ENCODE assay signal across 12 cellular contexts in the genomic region with DNA sequence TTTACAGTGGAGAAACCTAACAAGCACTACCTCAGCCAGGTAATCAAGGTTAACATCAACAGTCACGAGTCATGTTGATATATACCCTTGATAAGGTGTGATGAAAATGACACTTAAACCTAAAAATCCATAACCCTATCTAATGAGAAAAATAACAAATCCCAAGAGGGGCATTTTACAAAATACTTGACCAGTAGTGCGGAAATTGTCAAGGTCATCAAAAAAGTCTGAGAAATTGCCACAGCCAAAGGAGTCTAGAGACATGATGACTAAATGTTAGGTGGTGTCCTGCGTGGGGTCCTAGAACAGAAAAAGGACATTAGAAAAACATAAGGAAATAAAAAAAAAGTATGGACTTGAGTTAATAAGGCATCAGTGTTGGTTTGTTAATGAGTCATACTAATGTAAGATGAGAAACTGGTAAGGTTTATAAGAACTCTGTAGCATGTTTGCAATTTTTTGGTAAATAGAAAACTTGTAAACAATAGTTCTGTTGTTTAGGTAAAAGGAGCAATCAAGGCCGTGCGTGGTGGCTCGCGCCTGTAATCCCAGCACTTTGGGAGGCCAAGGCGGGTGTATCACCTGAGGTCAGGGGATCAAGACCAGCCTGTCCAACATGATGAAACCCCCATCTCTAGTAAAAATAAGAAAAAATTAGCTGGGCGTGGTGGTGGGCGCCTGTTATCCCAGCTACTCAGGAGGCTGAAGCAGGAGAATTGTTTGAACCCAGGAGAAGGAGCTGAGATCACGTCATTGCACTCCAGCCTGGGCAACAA. TPM values are rescaled to one million over a fixed set of nuclear protein-coding genes. Genes with fewer than 3 reads are reported as not detected.
DNase-seq lines count a peak whose midpoint lies in the region; ATAC-seq, FAIRE-seq and TF ChIP-seq lines count a peak whose summit lies in the region.
"Had no signal": no experiment of that assay in that cellular context is flagged by ENCODE, and none has a peak within 500 bp of the region (broad histone marks: within the 10 kb centered on the region; RNA-seq: fewer than 3 reads in every experiment).

No MANE protein-coding gene starts in this region.

- no peak for TF ChIP-seq POLR2A in HepG2 (IDR thresholded peaks at IDR 0.05; ENCODE audit: insufficient read depth in 1 of 2, low read depth in 2 of 2, low read length in 2 of 2)
- no peak for TF ChIP-seq POLR2A in right lobe of liver (IDR thresholded peaks at IDR 0.05)

- no peak overlapping the region for H2AFZ ChIP-seq in HepG2 (ENCODE audit: low read length)

- no peaks in the 10 kb centered on the region for H3K9me3 ChIP-seq in HepG2 (ENCODE audit: low read length)
- H3K9me3 ChIP-seq in right lobe of liver = no peaks in the 10 kb centered on the region
- no peaks in the 10 kb centered on the region for H3K9me3 ChIP-seq in endodermal cell (ENCODE audit: control insufficient read depth, low read length)

- no peak overlapping the region for H3K27ac ChIP-seq in HepG2 (ENCODE audit: extremely low read length, insufficient read depth, low read length)
- H3K27ac ChIP-seq in right lobe of liver = no peak overlapping the region
- H3K27ac ChIP-seq in endodermal cell (ENCODE audit: low read depth, low read length) = no peak overlapping the region

- no peak for ATAC-seq in HepG2
- no peak for ATAC-seq in right lobe of liver
- no peak for ATAC-seq in HG03520 (IDR thresholded peaks at IDR 0.05; ENCODE audit: unreplicated experiment)
- no peak for ATAC-seq in left lobe of liver
- ATAC-seq: esophagus mucosa had no signal

- TF ChIP-seq CTCF in HepG2 (CRISPR knock-in tag; IDR thresholded peaks at IDR 0.05) (no peak), right lobe of liver (IDR thresholded peaks at IDR 0.05) (no peak), endodermal cell (conservative IDR thresholded peaks at IDR 0.05) (no peak), D721Med (IDR thresholded peaks at IDR 0.05; ENCODE audit: insufficient read depth, missing control alignments) (no peak)

- H3K4me1 Mint-ChIP-seq in endodermal cell = peaks cover 2% of the 10 kb centered on the region

- H3K4me1 ChIP-seq in HepG2 (ENCODE audit: insufficient read depth, low read length) = peaks cover 23% of the 10 kb centered on the region
- no peaks in the 10 kb centered on the region for H3K4me1 ChIP-seq in right lobe of liver
- no peaks in the 10 kb centered on the region for H3K4me1 ChIP-seq in endodermal cell (ENCODE audit: control insufficient read depth, insufficient read depth, low read length)

- in situ Hi-C loops in HepG2 (cut with HindIII; ENCODE audit: extremely low pct_ligation_motif_present, low pct_unique_long_range_greater_than_20kb) = no loop called here

- no peak overlapping the region for H3K4me3 Mint-ChIP-seq in endodermal cell

- H3K4me2 ChIP-seq in HepG2 (ENCODE audit: low read depth, low read length) = no peak overlapping the region

- 94% methylated on average over 11 of the region's 11 CpGs for WGBS in HepG2 (ENCODE audit: low lambda C conversion rate)
- WGBS in right lobe of liver (ENCODE audit: insufficient coverage, low coverage, low lambda C conversion rate, missing lambda C conversion rate) = 69% methylated on average over 7 of the region's 11 CpGs
- 98 to 100% methylated on average over 1 to 9 of the region's 11 CpGs for WGBS in endodermal cell (ENCODE audit: insufficient coverage in 1 of 2, insufficient read length in 1 of 2), 2 experiments

- peaks cover 44% of the 10 kb centered on the region for H3K9me3 Mint-ChIP-seq in endodermal cell

- H3K36me3 ChIP-seq in HepG2 (replicated peaks in 1 of 2; ENCODE audit: control insufficient read depth in 1 of 2, insufficient read depth in 2 of 2, low read length in 2 of 2) (peaks cover 0 to 4% of the 10 kb centered on the region in 2 experiments; a peak in 2 of 5 replicates), right lobe of liver (peaks cover 0 to 5% (median 1%) of the 10 kb centered on the region in 4 donors), endodermal cell (ENCODE audit: control insufficient read depth, insufficient read depth, low read length) (peaks cover 28% of the 10 kb centered on the region)

- no TSS peak for BruUV-seq in HepG2 (replicated peaks; lab: Mats Ljungman, UMichigan)

- peaks cover 32% of the 10 kb centered on the region for H3K36me3 Mint-ChIP-seq in endodermal cell (ENCODE audit: low read depth)

- DNase-seq in HepG2 (ENCODE audit: low spot score) (no peak), right lobe of liver (no peak), RCC 7860 (ENCODE audit: low spot score) (peak; percentile 6), endodermal cell (no peak), D721Med (ENCODE audit: insufficient read length, low spot score) (no peak), left lobe of liver (ENCODE audit: low spot score) (no peak), NCI-H2171 (lab: John Stamatoyannopoulos, UW) (no peak)
- DNase-seq: activated CD4-positive, alpha-beta T cell treated with anti-CD3 and anti-CD28 coated beads, Interleukin-2, amount 50 U/mL, for 48 hours; COR-L47; SHP77 had no signal

- H3K27me3 ChIP-seq in HepG2 (ENCODE audit: control insufficient read depth in 1 of 2, insufficient read depth in 2 of 2, low read length in 2 of 2) (no peaks in the 10 kb centered on the region; a peak in 1 of 5 replicates), right lobe of liver (peaks cover 0 to 3% of the 10 kb centered on the region in 2 donors), endodermal cell (ENCODE audit: control insufficient read depth, insufficient read depth, low read length, poor library complexity, severe bottlenecking) (no peaks in the 10 kb centered on the region)

- intact Hi-C loops in HepG2 (cut with micrococcal nuclease; ENCODE audit: unreplicated experiment) (loop anchor here (5.0 kb wide), 1 partner anchor 46 kb away; a partner anchor contains a TSS), right lobe of liver (cut with DNase I) (no loop called here)

- H3K27me3 Mint-ChIP-seq in endodermal cell (ENCODE audit: insufficient read depth) = no peaks in the 10 kb centered on the region

- TF ChIP-seq EP300 in HepG2 (IDR thresholded peaks at IDR 0.05; ENCODE audit: low read depth in 2 of 2, low read length in 2 of 2) = no peak
- no peak for TF ChIP-seq EP300 in HepG2 (CRISPR knock-in tag; IDR thresholded peaks at IDR 0.05; ENCODE audit: borderline replicate concordance)

- H3K9ac ChIP-seq in HepG2 (ENCODE audit: insufficient read depth, low read depth, low read length) (no peak overlapping the region), endodermal cell (ENCODE audit: extremely low read depth, low read length, poor library complexity, severe bottlenecking) (no peak overlapping the region)

- POLR2A ChIA-PET in HepG2 (lab: Yijun Ruan, JAX) = interaction anchor here (1.3 kb wide), 1 partner anchor 45 kb away, joined by 4 read pairs; a partner anchor contains a TSS

- H3K79me2 ChIP-seq in HepG2 (ENCODE audit: insufficient read depth, low read length) = peaks cover 18% of the 10 kb centered on the region

- no peaks in the 10 kb centered on the region for H4K20me1 ChIP-seq in HepG2 (ENCODE audit: insufficient read depth, low read length)

- H3K4me3 ChIP-seq in HepG2 (replicated peaks in 1 of 3; ENCODE audit: insufficient read depth in 1 of 3, low read depth in 2 of 3, low read length in 3 of 3) (no peak overlapping the region), right lobe of liver (no peak overlapping the region), endodermal cell (ENCODE audit: low read length) (peak overlapping the region; percentile 29)

- CTCF ChIA-PET in HepG2 (lab: Yijun Ruan, JAX; ENCODE audit: low intra/inter-chr PET ratio, low total read pairs) = no interaction called here

- TF ChIP-seq RAD21 in HepG2 (CRISPR knock-in tag; IDR thresholded peaks at IDR 0.05) = no peak

- H3K27ac Mint-ChIP-seq in endodermal cell = no peak overlapping the region

- FAIRE-seq in HepG2 (lab: Jason Lieb, UNC) = no peak
- FAIRE-seq in RCC 7860 (lab: Jason Lieb, UNC) = no peak
- no peak for FAIRE-seq in D721Med (lab: Jason Lieb, UNC)

RNA-seq across cellular contexts. Expression of a gene that starts 2.9 kb away (rescaled TPM):
- total RNA-seq in HepG2 (2016; rRNA removed; fragmentation: Illumina TruSeq; extraction: Trizol) = 1,152 and 1,356 TPM in 2 replicates
- 1,558 and 1,711 TPM in 2 replicates for total RNA-seq in HepG2 (2016; cell fraction: cytosol; rRNA removed; fragmentation: Illumina TruSeq; extraction: Trizol; ENCODE audit: low read depth)
- 1,145 and 1,463 TPM in 2 replicates for total RNA-seq in HepG2 (2016; cell fraction: insoluble cytoplasmic fraction; rRNA removed; fragmentation: Illumina TruSeq; extraction: Trizol)
- total RNA-seq in HepG2 (2016; cell fraction: membrane; rRNA removed; fragmentation: Illumina TruSeq; extraction: Trizol) = 2,402 and 2,463 TPM in 2 replicates
- total RNA-seq in HepG2 (2016; cell fraction: nucleus; rRNA removed; fragmentation: Illumina TruSeq; extraction: Trizol) = 377 and 446 TPM in 2 replicates
- polyA plus RNA-seq in HepG2 (2011; rRNA removed) = 1,716 and 1,794 TPM in 2 replicates
- polyA plus RNA-seq in HepG2 (2011; cell fraction: cytosol; rRNA removed) = 347 and 1,257 TPM in 2 replicates
- 344 and 453 TPM in 2 replicates for polyA plus RNA-seq in HepG2 (2011; cell fraction: nucleus; rRNA removed)
- 1,782 and 2,753 TPM in 2 replicates for polyA plus RNA-seq in HepG2 (2012)
- polyA plus RNA-seq in HepG2 (2016; cell fraction: cytosol; fragmentation: Illumina TruSeq; extraction: Trizol; ENCODE audit: low read depth) = 2,303 and 2,310 TPM in 2 replicates
- 1,609 and 1,776 TPM in 2 replicates for polyA plus RNA-seq in HepG2 (2016; cell fraction: insoluble cytoplasmic fraction; fragmentation: Illumina TruSeq; extraction: Trizol; ENCODE audit: low read depth)
- polyA plus RNA-seq in HepG2 (2016; cell fraction: membrane; fragmentation: Illumina TruSeq; extraction: Trizol; ENCODE audit: low read depth) = 2,746 and 2,816 TPM in 2 replicates
- 795 and 884 TPM in 2 replicates for polyA plus RNA-seq in HepG2 (2016; cell fraction: nucleus; fragmentation: Illumina TruSeq; extraction: Trizol; ENCODE audit: insufficient read depth, low read depth)
- polyA minus RNA-seq in HepG2 (2011; rRNA and poly(A)+ RNA removed; ENCODE audit: low replicate concordance) = 21.0 and 236 TPM in 2 replicates
- 71.0 and 83.5 TPM in 2 replicates for polyA minus RNA-seq in HepG2 (2011; cell fraction: cytosol; rRNA and poly(A)+ RNA removed)
- polyA minus RNA-seq in HepG2 (2011; cell fraction: nucleus; rRNA and poly(A)+ RNA removed) = 113 and 173 TPM in 2 replicates
- 1,000 to 10,000 TPM in 1 of 6 experiments, 100 to 1,000 TPM in 1, 10 to 100 TPM in 4; 30.5 to 1,059 (median 46.3) TPM for total RNA-seq in right lobe of liver
- total RNA-seq in endodermal cell = 100 to 1,000 TPM; 316 to 385 TPM
- 1,950 TPM for polyA plus RNA-seq in endodermal cell (2013, experiment 1 of 2)
- 1,849 TPM for polyA plus RNA-seq in endodermal cell (2013, experiment 2 of 2)
- 39.4 TPM for total RNA-seq in left lobe of liver

RNA-seq across cellular contexts. Expression of a gene that starts 7.7 kb away (rescaled TPM):
- total RNA-seq in HepG2 (2016; rRNA removed; fragmentation: Illumina TruSeq; extraction: Trizol) = not detected in 2 replicates
- total RNA-seq in HepG2 (2016; cell fraction: cytosol; rRNA removed; fragmentation: Illumina TruSeq; extraction: Trizol; ENCODE audit: low read depth) = not detected in 2 replicates
- not detected in 2 replicates for total RNA-seq in HepG2 (2016; cell fraction: insoluble cytoplasmic fraction; rRNA removed; fragmentation: Illumina TruSeq; extraction: Trizol)
- not detected in 2 replicates for total RNA-seq in HepG2 (2016; cell fraction: membrane; rRNA removed; fragmentation: Illumina TruSeq; extraction: Trizol)
- not detected in 2 replicates for total RNA-seq in HepG2 (2016; cell fraction: nucleus; rRNA removed; fragmentation: Illumina TruSeq; extraction: Trizol)
- not detected in 2 replicates for polyA plus RNA-seq in HepG2 (2011; rRNA removed)
- not detected in 2 replicates for polyA plus RNA-seq in HepG2 (2011; cell fraction: cytosol; rRNA removed)
- polyA plus RNA-seq in HepG2 (2011; cell fraction: nucleus; rRNA removed) = not detected in 2 replicates
- not detected in 2 replicates for polyA plus RNA-seq in HepG2 (2012)
- not detected in 2 replicates for polyA plus RNA-seq in HepG2 (2016; cell fraction: cytosol; fragmentation: Illumina TruSeq; extraction: Trizol; ENCODE audit: low read depth)
- polyA plus RNA-seq in HepG2 (2016; cell fraction: insoluble cytoplasmic fraction; fragmentation: Illumina TruSeq; extraction: Trizol; ENCODE audit: low read depth) = not detected in 2 replicates
- not detected in 2 replicates for polyA plus RNA-seq in HepG2 (2016; cell fraction: membrane; fragmentation: Illumina TruSeq; extraction: Trizol; ENCODE audit: low read depth)
- not detected in 2 replicates for polyA plus RNA-seq in HepG2 (2016; cell fraction: nucleus; fragmentation: Illumina TruSeq; extraction: Trizol; ENCODE audit: insufficient read depth, low read depth)
- polyA minus RNA-seq in HepG2 (2011; rRNA and poly(A)+ RNA removed; ENCODE audit: low replicate concordance) = 0.16 TPM in 1 of 2 replicates, not detected in the other
- polyA minus RNA-seq in HepG2 (2011; cell fraction: cytosol; rRNA and poly(A)+ RNA removed) = not detected in 2 replicates
- polyA minus RNA-seq in HepG2 (2011; cell fraction: nucleus; rRNA and poly(A)+ RNA removed) = not detected in 2 replicates
- 1 to 10 TPM; 1.1 to 4.7 (median 1.8) TPM for total RNA-seq in right lobe of liver
- total RNA-seq in endodermal cell = 1 to 10 TPM; 2.3 to 3.4 TPM
- 0.43 TPM for polyA plus RNA-seq in endodermal cell (2013, experiment 1 of 2)
- polyA plus RNA-seq in endodermal cell (2013, experiment 2 of 2) = 0.33 TPM
- 1.3 TPM for total RNA-seq in left lobe of liver

RNA-seq across cellular contexts. Expression of a gene that starts 14.0 kb away (rescaled TPM):
- total RNA-seq in HepG2 (2016; rRNA removed; fragmentation: Illumina TruSeq; extraction: Trizol) (33.3 and 59.3 TPM in 2 replicates), right lobe of liver (10 to 100 TPM in 4 of 6 experiments, 1 to 10 TPM in 2; 8.1 to 19.0 (median 15.0) TPM), endodermal cell (10 to 100 TPM; 33.2 to 35.9 TPM), left lobe of liver (8.2 TPM)
- 9.1 and 9.3 TPM in 2 replicates for total RNA-seq in HepG2 (2016; cell fraction: cytosol; rRNA removed; fragmentation: Illumina TruSeq; extraction: Trizol; ENCODE audit: low read depth)
- total RNA-seq in HepG2 (2016; cell fraction: insoluble cytoplasmic fraction; rRNA removed; fragmentation: Illumina TruSeq; extraction: Trizol) = 33.2 and 57.0 TPM in 2 replicates
- total RNA-seq in HepG2 (2016; cell fraction: membrane; rRNA removed; fragmentation: Illumina TruSeq; extraction: Trizol) = 13.0 and 15.3 TPM in 2 replicates
- total RNA-seq in HepG2 (2016; cell fraction: nucleus; rRNA removed; fragmentation: Illumina TruSeq; extraction: Trizol) = 55.2 and 67.1 TPM in 2 replicates
- 27.0 and 31.4 TPM in 2 replicates for polyA plus RNA-seq in HepG2 (2011; rRNA removed)
- polyA plus RNA-seq in HepG2 (2011; cell fraction: cytosol; rRNA removed) = 15.0 and 16.0 TPM in 2 replicates
- 28.5 and 38.2 TPM in 2 replicates for polyA plus RNA-seq in HepG2 (2011; cell fraction: nucleus; rRNA removed)
- 19.5 and 19.7 TPM in 2 replicates for polyA plus RNA-seq in HepG2 (2012)
- 8.1 and 8.2 TPM in 2 replicates for polyA plus RNA-seq in HepG2 (2016; cell fraction: cytosol; fragmentation: Illumina TruSeq; extraction: Trizol; ENCODE audit: low read depth)
- polyA plus RNA-seq in HepG2 (2016; cell fraction: insoluble cytoplasmic fraction; fragmentation: Illumina TruSeq; extraction: Trizol; ENCODE audit: low read depth) = 26.3 and 34.0 TPM in 2 replicates
- polyA plus RNA-seq in HepG2 (2016; cell fraction: membrane; fragmentation: Illumina TruSeq; extraction: Trizol; ENCODE audit: low read depth) = 8.0 and 10.5 TPM in 2 replicates
- 108 and 116 TPM in 2 replicates for polyA plus RNA-seq in HepG2 (2016; cell fraction: nucleus; fragmentation: Illumina TruSeq; extraction: Trizol; ENCODE audit: insufficient read depth, low read depth)
- polyA minus RNA-seq in HepG2 (2011; rRNA and poly(A)+ RNA removed; ENCODE audit: low replicate concordance) = 9.4 and 59.3 TPM in 2 replicates
- polyA minus RNA-seq in HepG2 (2011; cell fraction: cytosol; rRNA and poly(A)+ RNA removed) = 3.4 and 6.9 TPM in 2 replicates
- 12.1 and 12.5 TPM in 2 replicates for polyA minus RNA-seq in HepG2 (2011; cell fraction: nucleus; rRNA and poly(A)+ RNA removed)
- polyA plus RNA-seq in endodermal cell (2013, experiment 1 of 2) = 40.6 TPM
- 31.9 TPM for polyA plus RNA-seq in endodermal cell (2013, experiment 2 of 2)

RNA-seq across cellular contexts. Expression of a gene that starts 14.3 kb away (rescaled TPM):
- 56.9 and 80.1 TPM in 2 replicates for total RNA-seq in HepG2 (2016; rRNA removed; fragmentation: Illumina TruSeq; extraction: Trizol)
- 3.0 and 3.8 TPM in 2 replicates for total RNA-seq in HepG2 (2016; cell fraction: cytosol; rRNA removed; fragmentation: Illumina TruSeq; extraction: Trizol; ENCODE audit: low read depth)
- 56.7 and 80.8 TPM in 2 replicates for total RNA-seq in HepG2 (2016; cell fraction: insoluble cytoplasmic fraction; rRNA removed; fragmentation: Illumina TruSeq; extraction: Trizol)
- 8.9 and 11.3 TPM in 2 replicates for total RNA-seq in HepG2 (2016; cell fraction: membrane; rRNA removed; fragmentation: Illumina TruSeq; extraction: Trizol)
- total RNA-seq in HepG2 (2016; cell fraction: nucleus; rRNA removed; fragmentation: Illumina TruSeq; extraction: Trizol) = 24.4 and 25.9 TPM in 2 replicates
- polyA plus RNA-seq in HepG2 (2011; rRNA removed) = 19.8 and 23.8 TPM in 2 replicates
- polyA plus RNA-seq in HepG2 (2011; cell fraction: cytosol; rRNA removed) = 10.8 and 18.5 TPM in 2 replicates
- polyA plus RNA-seq in HepG2 (2011; cell fraction: nucleus; rRNA removed) = 2.8 and 6.0 TPM in 2 replicates
- polyA plus RNA-seq in HepG2 (2012) = 37.5 and 38.7 TPM in 2 replicates
- 2.6 and 3.2 TPM in 2 replicates for polyA plus RNA-seq in HepG2 (2016; cell fraction: cytosol; fragmentation: Illumina TruSeq; extraction: Trizol; ENCODE audit: low read depth)
- polyA plus RNA-seq in HepG2 (2016; cell fraction: insoluble cytoplasmic fraction; fragmentation: Illumina TruSeq; extraction: Trizol; ENCODE audit: low read depth) = 87.9 and 95.7 TPM in 2 replicates
- polyA plus RNA-seq in HepG2 (2016; cell fraction: membrane; fragmentation: Illumina TruSeq; extraction: Trizol; ENCODE audit: low read depth) = 9.3 and 9.8 TPM in 2 replicates
- 36.4 and 38.0 TPM in 2 replicates for polyA plus RNA-seq in HepG2 (2016; cell fraction: nucleus; fragmentation: Illumina TruSeq; extraction: Trizol; ENCODE audit: insufficient read depth, low read depth)
- 7.4 and 22.0 TPM in 2 replicates for polyA minus RNA-seq in HepG2 (2011; rRNA and poly(A)+ RNA removed; ENCODE audit: low replicate concordance)
- 12.0 and 13.7 TPM in 2 replicates for polyA minus RNA-seq in HepG2 (2011; cell fraction: cytosol; rRNA and poly(A)+ RNA removed)
- polyA minus RNA-seq in HepG2 (2011; cell fraction: nucleus; rRNA and poly(A)+ RNA removed) = 8.5 and 10.1 TPM in 2 replicates
- total RNA-seq in right lobe of liver = 10 to 100 TPM; 19.5 to 38.2 (median 31.1) TPM
- total RNA-seq in endodermal cell = 10 to 100 TPM; 75.2 to 80.7 TPM
- 68.0 TPM for polyA plus RNA-seq in endodermal cell (2013, experiment 1 of 2)
- polyA plus RNA-seq in endodermal cell (2013, experiment 2 of 2) = 67.6 TPM
- 22.9 TPM for total RNA-seq in left lobe of liver

RNA-seq across cellular contexts. Expression of a gene that starts 45.2 kb away (rescaled TPM):
- total RNA-seq in HepG2 (2016; rRNA removed; fragmentation: Illumina TruSeq; extraction: Trizol) (25.5 and 36.6 TPM in 2 replicates), right lobe of liver (10 to 100 TPM in 5 of 6 experiments, 1 to 10 TPM in 1; 8.6 to 23.9 (median 15.7) TPM), endodermal cell (10 to 100 TPM; 18.5 to 20.7 TPM), left lobe of liver (18.6 TPM)
- 14.2 and 16.6 TPM in 2 replicates for total RNA-seq in HepG2 (2016; cell fraction: cytosol; rRNA removed; fragmentation: Illumina TruSeq; extraction: Trizol; ENCODE audit: low read depth)
- total RNA-seq in HepG2 (2016; cell fraction: insoluble cytoplasmic fraction; rRNA removed; fragmentation: Illumina TruSeq; extraction: Trizol) = 26.3 and 41.5 TPM in 2 replicates
- 27.7 and 28.5 TPM in 2 replicates for total RNA-seq in HepG2 (2016; cell fraction: membrane; rRNA removed; fragmentation: Illumina TruSeq; extraction: Trizol)
- 15.4 and 17.3 TPM in 2 replicates for total RNA-seq in HepG2 (2016; cell fraction: nucleus; rRNA removed; fragmentation: Illumina TruSeq; extraction: Trizol)
- 6.1 and 7.3 TPM in 2 replicates for polyA plus RNA-seq in HepG2 (2011; rRNA removed)
- 7.1 and 8.7 TPM in 2 replicates for polyA plus RNA-seq in HepG2 (2011; cell fraction: cytosol; rRNA removed)
- 2.0 and 3.4 TPM in 2 replicates for polyA plus RNA-seq in HepG2 (2011; cell fraction: nucleus; rRNA removed)
- 9.2 and 14.0 TPM in 2 replicates for polyA plus RNA-seq in HepG2 (2012)
- 20.8 and 25.5 TPM in 2 replicates for polyA plus RNA-seq in HepG2 (2016; cell fraction: cytosol; fragmentation: Illumina TruSeq; extraction: Trizol; ENCODE audit: low read depth)
- polyA plus RNA-seq in HepG2 (2016; cell fraction: insoluble cytoplasmic fraction; fragmentation: Illumina TruSeq; extraction: Trizol; ENCODE audit: low read depth) = 52.1 and 56.3 TPM in 2 replicates
- 31.0 and 35.5 TPM in 2 replicates for polyA plus RNA-seq in HepG2 (2016; cell fraction: membrane; fragmentation: Illumina TruSeq; extraction: Trizol; ENCODE audit: low read depth)
- 24.0 and 30.0 TPM in 2 replicates for polyA plus RNA-seq in HepG2 (2016; cell fraction: nucleus; fragmentation: Illumina TruSeq; extraction: Trizol; ENCODE audit: insufficient read depth, low read depth)
- 8.0 and 18.4 TPM in 2 replicates for polyA minus RNA-seq in HepG2 (2011; rRNA and poly(A)+ RNA removed; ENCODE audit: low replicate concordance)
- 3.8 and 7.4 TPM in 2 replicates for polyA minus RNA-seq in HepG2 (2011; cell fraction: cytosol; rRNA and poly(A)+ RNA removed)
- polyA minus RNA-seq in HepG2 (2011; cell fraction: nucleus; rRNA and poly(A)+ RNA removed) = 10.7 and 12.2 TPM in 2 replicates
- polyA plus RNA-seq in endodermal cell (2013, experiment 1 of 2) = 14.6 TPM
- 12.5 TPM for polyA plus RNA-seq in endodermal cell (2013, experiment 2 of 2)
